ENCODE assay signal across 1 cellular context in the genomic region with DNA sequence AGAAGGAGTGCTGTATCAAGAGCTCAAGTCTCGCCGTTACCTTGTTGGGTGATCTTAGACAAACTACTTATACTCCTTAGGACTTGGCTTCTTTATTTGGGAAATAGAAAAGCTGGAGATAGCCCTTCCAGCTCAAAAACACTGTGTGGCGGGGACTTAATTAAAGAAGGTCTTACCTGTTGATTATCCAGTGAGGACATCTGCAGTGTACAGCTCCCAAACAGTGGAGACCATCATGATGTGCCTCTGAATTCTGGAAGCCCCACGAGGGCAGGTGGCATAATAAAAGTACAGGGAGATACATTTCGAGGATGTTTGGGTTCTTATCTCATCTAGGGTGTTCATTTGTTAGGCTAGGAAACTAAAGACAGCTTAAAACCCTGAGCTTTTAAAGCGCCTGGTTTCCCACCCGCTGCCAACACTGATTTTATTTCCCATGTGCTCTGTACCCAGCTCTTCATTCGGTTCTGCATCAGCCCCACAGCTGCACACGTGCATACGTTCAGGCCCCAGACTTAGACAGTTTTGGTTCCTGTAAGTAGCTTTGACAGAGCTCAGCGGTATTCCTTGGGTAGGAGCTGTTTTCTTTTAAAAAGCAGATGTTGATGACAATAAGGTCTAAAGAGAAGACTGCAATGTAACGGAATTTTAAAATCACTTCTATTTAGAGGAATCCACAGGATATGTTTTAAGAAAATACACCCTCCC.
TF ChIP-seq lines count a peak whose summit lies in the region.

No MANE protein-coding gene starts in this region.

TF ChIP-seq in GM23338, 12 proteins besides CTCF, POLR2A, EP300 and RAD21 (continued from another document):
- TF ChIP-seq JUNB (IDR thresholded peaks at IDR 0.05; ENCODE audit: unreplicated experiment) (no peak), CREB1 (CRISPR knock-in tag; IDR thresholded peaks at IDR 0.05; ENCODE audit: low read depth) (no peak), ZNF331 (CRISPR knock-in tag; IDR thresholded peaks at IDR 0.05; ENCODE audit: low read depth) (no peak), STAT1 (IDR thresholded peaks at IDR 0.05; ENCODE audit: unreplicated experiment) (no peak), ZNF114 (CRISPR knock-in tag; IDR thresholded peaks at IDR 0.05) (no peak), POLR2AphosphoS5 (IDR thresholded peaks at IDR 0.05; ENCODE audit: low read depth) (no peak), NANOG (IDR thresholded peaks at IDR 0.05; ENCODE audit: borderline replicate concordance) (no peak)
- TF ChIP-seq, protein P1, sequence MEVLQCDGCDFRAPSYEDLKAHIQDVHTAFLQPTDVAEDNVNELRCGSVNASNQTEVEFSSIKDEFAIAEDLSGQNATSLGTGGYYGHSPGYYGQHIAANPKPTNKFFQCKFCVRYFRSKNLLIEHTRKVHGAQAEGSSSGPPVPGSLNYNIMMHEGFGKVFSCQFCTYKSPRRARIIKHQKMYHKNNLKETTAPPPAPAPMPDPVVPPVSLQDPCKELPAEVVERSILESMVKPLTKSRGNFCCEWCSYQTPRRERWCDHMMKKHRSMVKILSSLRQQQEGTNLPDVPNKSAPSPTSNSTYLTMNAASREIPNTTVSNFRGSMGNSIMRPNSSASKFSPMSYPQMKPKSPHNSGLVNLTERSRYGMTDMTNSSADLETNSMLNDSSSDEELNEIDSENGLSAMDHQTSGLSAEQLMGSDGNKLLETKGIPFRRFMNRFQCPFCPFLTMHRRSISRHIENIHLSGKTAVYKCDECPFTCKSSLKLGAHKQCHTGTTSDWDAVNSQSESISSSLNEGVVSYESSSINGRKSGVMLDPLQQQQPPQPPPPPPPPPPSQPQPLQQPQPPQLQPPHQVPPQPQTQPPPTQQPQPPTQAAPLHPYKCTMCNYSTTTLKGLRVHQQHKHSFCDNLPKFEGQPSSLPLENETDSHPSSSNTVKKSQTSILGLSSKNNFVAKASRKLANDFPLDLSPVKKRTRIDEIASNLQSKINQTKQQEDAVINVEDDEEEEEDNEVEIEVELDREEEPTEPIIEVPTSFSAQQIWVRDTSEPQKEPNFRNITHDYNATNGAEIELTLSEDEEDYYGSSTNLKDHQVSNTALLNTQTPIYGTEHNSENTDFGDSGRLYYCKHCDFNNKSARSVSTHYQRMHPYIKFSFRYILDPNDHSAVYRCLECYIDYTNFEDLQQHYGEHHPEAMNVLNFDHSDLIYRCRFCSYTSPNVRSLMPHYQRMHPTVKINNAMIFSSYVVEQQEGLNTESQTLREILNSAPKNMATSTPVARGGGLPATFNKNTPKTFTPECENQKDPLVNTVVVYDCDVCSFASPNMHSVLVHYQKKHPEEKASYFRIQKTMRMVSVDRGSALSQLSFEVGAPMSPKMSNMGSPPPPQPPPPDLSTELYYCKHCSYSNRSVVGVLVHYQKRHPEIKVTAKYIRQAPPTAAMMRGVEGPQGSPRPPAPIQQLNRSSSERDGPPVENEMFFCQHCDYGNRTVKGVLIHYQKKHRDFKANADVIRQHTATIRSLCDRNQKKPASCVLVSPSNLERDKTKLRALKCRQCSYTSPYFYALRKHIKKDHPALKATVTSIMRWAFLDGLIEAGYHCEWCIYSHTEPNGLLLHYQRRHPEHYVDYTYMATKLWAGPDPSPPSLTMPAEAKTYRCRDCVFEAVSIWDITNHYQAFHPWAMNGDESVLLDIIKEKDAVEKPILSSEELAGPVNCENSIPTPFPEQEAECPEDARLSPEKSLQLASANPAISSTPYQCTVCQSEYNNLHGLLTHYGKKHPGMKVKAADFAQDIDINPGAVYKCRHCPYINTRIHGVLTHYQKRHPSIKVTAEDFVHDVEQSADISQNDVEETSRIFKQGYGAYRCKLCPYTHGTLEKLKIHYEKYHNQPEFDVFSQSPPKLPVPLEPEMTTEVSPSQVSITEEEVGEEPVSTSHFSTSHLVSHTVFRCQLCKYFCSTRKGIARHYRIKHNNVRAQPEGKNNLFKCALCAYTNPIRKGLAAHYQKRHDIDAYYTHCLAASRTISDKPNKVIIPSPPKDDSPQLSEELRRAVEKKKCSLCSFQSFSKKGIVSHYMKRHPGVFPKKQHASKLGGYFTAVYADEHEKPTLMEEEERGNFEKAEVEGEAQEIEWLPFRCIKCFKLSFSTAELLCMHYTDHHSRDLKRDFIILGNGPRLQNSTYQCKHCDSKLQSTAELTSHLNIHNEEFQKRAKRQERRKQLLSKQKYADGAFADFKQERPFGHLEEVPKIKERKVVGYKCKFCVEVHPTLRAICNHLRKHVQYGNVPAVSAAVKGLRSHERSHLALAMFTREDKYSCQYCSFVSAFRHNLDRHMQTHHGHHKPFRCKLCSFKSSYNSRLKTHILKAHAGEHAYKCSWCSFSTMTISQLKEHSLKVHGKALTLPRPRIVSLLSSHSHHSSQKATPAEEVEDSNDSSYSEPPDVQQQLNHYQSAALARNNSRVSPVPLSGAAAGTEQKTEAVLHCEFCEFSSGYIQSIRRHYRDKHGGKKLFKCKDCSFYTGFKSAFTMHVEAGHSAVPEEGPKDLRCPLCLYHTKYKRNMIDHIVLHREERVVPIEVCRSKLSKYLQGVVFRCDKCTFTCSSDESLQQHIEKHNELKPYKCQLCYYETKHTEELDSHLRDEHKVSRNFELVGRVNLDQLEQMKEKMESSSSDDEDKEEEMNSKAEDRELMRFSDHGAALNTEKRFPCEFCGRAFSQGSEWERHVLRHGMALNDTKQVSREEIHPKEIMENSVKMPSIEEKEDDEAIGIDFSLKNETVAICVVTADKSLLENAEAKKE (CRISPR knock-in tag; IDR thresholded peaks at IDR 0.05), result no peak
